ENCODE assay signal across 1 cellular context in the genomic region with DNA sequence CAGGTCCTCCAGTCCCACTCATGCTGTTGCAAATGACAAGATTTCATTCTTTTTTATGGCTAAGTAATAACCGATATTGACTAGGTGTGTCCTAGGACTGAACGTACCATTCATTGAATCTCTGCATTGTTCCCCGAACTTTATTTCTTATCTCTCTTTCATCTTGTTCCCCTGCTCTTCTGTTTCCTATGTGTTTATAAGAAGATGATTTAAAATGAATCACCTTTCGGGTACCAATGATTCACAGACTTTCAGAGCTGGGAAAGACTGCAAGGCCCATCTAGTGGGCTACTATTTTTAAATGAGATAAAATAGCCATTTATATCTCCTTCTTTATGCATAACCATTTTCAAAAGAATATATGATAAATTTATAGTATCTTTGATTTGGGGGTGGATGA.
TF ChIP-seq lines count a peak whose summit lies in the region.

No MANE protein-coding gene starts in this region.

TF ChIP-seq in IMR-90, 13 proteins besides CTCF, POLR2A, EP300 and RAD21:
- no peak for TF ChIP-seq CEBPB (IDR thresholded peaks at IDR 0.05; ENCODE audit: low read depth, low read length)
- TF ChIP-seq RCOR1 (IDR thresholded peaks at IDR 0.05; ENCODE audit: insufficient replicate concordance, low read length), result no peak
- no peak for TF ChIP-seq RFX5 (IDR thresholded peaks at IDR 0.05; ENCODE audit: low read depth, low read length)
- TF ChIP-seq, protein P1, sequence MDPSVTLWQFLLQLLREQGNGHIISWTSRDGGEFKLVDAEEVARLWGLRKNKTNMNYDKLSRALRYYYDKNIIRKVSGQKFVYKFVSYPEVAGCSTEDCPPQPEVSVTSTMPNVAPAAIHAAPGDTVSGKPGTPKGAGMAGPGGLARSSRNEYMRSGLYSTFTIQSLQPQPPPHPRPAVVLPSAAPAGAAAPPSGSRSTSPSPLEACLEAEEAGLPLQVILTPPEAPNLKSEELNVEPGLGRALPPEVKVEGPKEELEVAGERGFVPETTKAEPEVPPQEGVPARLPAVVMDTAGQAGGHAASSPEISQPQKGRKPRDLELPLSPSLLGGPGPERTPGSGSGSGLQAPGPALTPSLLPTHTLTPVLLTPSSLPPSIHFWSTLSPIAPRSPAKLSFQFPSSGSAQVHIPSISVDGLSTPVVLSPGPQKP (IDR thresholded peaks at IDR 0.05; ENCODE audit: borderline replicate concordance, low read depth, low read length), result no peak
- TF ChIP-seq BHLHE40 (IDR thresholded peaks at IDR 0.05; ENCODE audit: low read depth, low read length), result no peak
